Comparison of ENCODE assay signal across 3 cellular contexts in the genomic region with DNA sequence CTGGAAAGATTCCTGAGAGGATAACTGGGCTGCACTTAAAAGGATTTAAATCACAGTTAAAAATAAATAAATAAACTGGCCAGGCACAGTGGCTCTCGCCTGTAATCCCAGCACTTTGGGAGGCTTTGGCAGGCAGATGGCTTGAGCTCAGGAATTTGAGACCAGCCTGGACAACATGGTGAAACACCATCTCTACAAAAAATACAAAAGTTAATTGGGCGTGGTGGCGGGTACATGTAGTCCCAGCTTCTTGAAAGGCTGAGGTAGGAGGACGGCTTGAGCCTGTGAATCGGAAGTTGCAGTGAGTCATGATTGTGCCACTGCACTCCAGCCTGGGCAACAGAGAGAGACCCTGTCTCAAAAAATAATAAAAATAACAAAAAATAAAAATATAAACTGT. TPM values are rescaled to one million over a fixed set of nuclear protein-coding genes. Genes with fewer than 3 reads are reported as not detected.
"Had no signal": no experiment of that assay in that cellular context is flagged by ENCODE, and none has a peak within 500 bp of the region (broad histone marks: within the 10 kb centered on the region; RNA-seq: fewer than 3 reads in every experiment).

No MANE protein-coding gene starts in this region.

RNA-seq across cellular contexts. Expression of a gene that starts 36.6 kb away (rescaled TPM):
- total RNA-seq: activated CD8-positive, alpha-beta memory T cell treated with anti-CD3 and anti-CD28 coated beads for 36 hours; activated T-cell treated with anti-CD3 and anti-CD28 coated beads, Interleukin-2, amount 50 U/mL, for 72 hours; T-helper 2 cell treated with Interferon-gamma antibody and Interleukin-4, amounts not matched to agents 100 ng/mL and 5 ng/mL, for 36 hours had no signal
